In genomic region chr19:52170304-52170703, GRCh38 we compare ENCODE assay signal across 8 cellular contexts. TPM values are rescaled to one million over a fixed set of nuclear protein-coding genes. Genes with fewer than 3 reads are reported as not detected.
A peak's percentile ranks its signal among the peaks of the same experiment; 100 is the strongest.
DNase-seq lines count a peak whose midpoint lies in the region; ATAC-seq and TF ChIP-seq lines count a peak whose summit lies in the region.

No MANE protein-coding gene starts in this region.

- H2AFZ ChIP-seq in OCI-LY1 (ENCODE audit: low read length) = no peak overlapping the region

- peaks cover 26% of the 10 kb centered on the region for H3K36me3 Mint-ChIP-seq in neural crest cell (ENCODE audit: low read depth)

- H3K4me3 ChIP-seq in BLaER1 treated with 17β-estradiol and CSF1 and Interleukin-3, amounts not matched to agents 10 nM and 100 nM = peak overlapping the region; percentile 79 to 97 (median 88)
- peak overlapping the region; percentile 91 for H3K4me3 ChIP-seq in OCI-LY1 (ENCODE audit: low read depth, low read length, poor library complexity, severe bottlenecking)
- peak overlapping the region; percentile 89 for H3K4me3 ChIP-seq in endocrine pancreas (ENCODE audit: control insufficient read depth, insufficient read depth, low read length)

- no peaks in the 10 kb centered on the region for H3F3A ChIP-seq in OCI-LY1 (ENCODE audit: insufficient read depth, low read length)

- H3K27me3 Mint-ChIP-seq in neural crest cell (ENCODE audit: low read depth) = peaks cover 16% of the 10 kb centered on the region

- H3K4me1 ChIP-seq in BLaER1 treated with 17β-estradiol and CSF1 and Interleukin-3, amounts not matched to agents 10 nM and 100 nM = peaks cover 18 to 25% (median 21%) of the 10 kb centered on the region in 10 experiments
- peaks cover 17% of the 10 kb centered on the region for H3K4me1 ChIP-seq in OCI-LY1 (ENCODE audit: insufficient read depth, low read length, severe bottlenecking)
- H3K4me1 ChIP-seq in endocrine pancreas (ENCODE audit: control insufficient read depth, insufficient read depth, low read length) = peaks cover 4% of the 10 kb centered on the region

- no peaks in the 10 kb centered on the region for H3K9me2 ChIP-seq in OCI-LY1 (ENCODE audit: low read depth, low read length)

- no peaks in the 10 kb centered on the region for H3K9me3 Mint-ChIP-seq in neural crest cell

- H3K36me3 ChIP-seq in BLaER1 treated with 17β-estradiol and CSF1 and Interleukin-3, amounts not matched to agents 10 nM and 100 nM = peaks cover 35 to 45% (median 42%) of the 10 kb centered on the region in 11 experiments
- H3K36me3 ChIP-seq in OCI-LY1 (ENCODE audit: insufficient read depth, low read length) (peaks cover 43% of the 10 kb centered on the region), endocrine pancreas (ENCODE audit: control insufficient read depth, insufficient read depth, low read length) (peaks cover 3% of the 10 kb centered on the region)

- H3K4me3 Mint-ChIP-seq in neural crest cell = peak overlapping the region; percentile 97

- no peak for ATAC-seq in HG02970 (IDR thresholded peaks at IDR 0.05; ENCODE audit: low FRiP score, unreplicated experiment)
- ATAC-seq in GM18861 (IDR thresholded peaks at IDR 0.05; ENCODE audit: unreplicated experiment) = no peak

- peak overlapping the region; percentile 91 to 99 (median 97) for H3K4me2 ChIP-seq in BLaER1 treated with 17β-estradiol and CSF1 and Interleukin-3, amounts not matched to agents 10 nM and 100 nM
- peak overlapping the region; percentile 89 for H3K4me2 ChIP-seq in OCI-LY1 (ENCODE audit: low read length)

- H4K20me1 ChIP-seq in BLaER1 treated with 17β-estradiol and CSF1 and Interleukin-3, amounts not matched to agents 10 nM and 100 nM = no peaks in the 10 kb centered on the region
- no peaks in the 10 kb centered on the region for H4K20me1 ChIP-seq in OCI-LY1 (ENCODE audit: insufficient read depth, low read length)

- H3K79me2 ChIP-seq in OCI-LY1 (ENCODE audit: insufficient read depth, low read length) = no peaks in the 10 kb centered on the region

- H3K27me3 ChIP-seq in BLaER1 treated with 17β-estradiol and CSF1 and Interleukin-3, amounts not matched to agents 10 nM and 100 nM = no peaks in the 10 kb centered on the region
- H3K27me3 ChIP-seq in OCI-LY1 (ENCODE audit: insufficient read depth, low read length) (no peaks in the 10 kb centered on the region), endocrine pancreas (ENCODE audit: control insufficient read depth, insufficient read depth, low read length) (no peaks in the 10 kb centered on the region)

- TF ChIP-seq CTCF in OCI-LY1 (IDR thresholded peaks at IDR 0.05; ENCODE audit: low read length) (no peak), neural crest cell (conservative IDR thresholded peaks at IDR 0.05) (no peak)

- peak overlapping the region; percentile 81 to 93 (median 87) for H3K9ac ChIP-seq in BLaER1 treated with 17β-estradiol and CSF1 and Interleukin-3, amounts not matched to agents 10 nM and 100 nM
- H3K9ac ChIP-seq in OCI-LY1 (ENCODE audit: low read length) (peak overlapping the region; percentile 92), endocrine pancreas (ENCODE audit: control insufficient read depth, insufficient read depth, low read length) (peak overlapping the region; percentile 99)

- H3K9me3 ChIP-seq in BLaER1 treated with 17β-estradiol and CSF1 and Interleukin-3, amounts not matched to agents 10 nM and 100 nM (replicated peaks in 1 of 11) = peaks cover 27 to 63% (median 38%) of the 10 kb centered on the region in 11 experiments
- peaks cover 3% of the 10 kb centered on the region; the same call in 1 of the 2 replicates for H3K9me3 ChIP-seq in OCI-LY1 (ENCODE audit: low read length)
- H3K9me3 ChIP-seq in endocrine pancreas (ENCODE audit: control insufficient read depth, low read length) = no peaks in the 10 kb centered on the region

- DNase-seq in neural crest cell (ENCODE audit: low read depth, low spot score) (no peak), superior temporal gyrus (ENCODE audit: extremely low spot score) (no peak), NCI-H446 treated with DMSO at 0.1 percent for 48 hours (lab: John Stamatoyannopoulos, UW) (no peak)

- peak overlapping the region in 9 of 11 experiments; percentile 71 to 85 (median 78); a peak in 15 of 22 replicates for H3K27ac ChIP-seq in BLaER1 treated with 17β-estradiol and CSF1 and Interleukin-3, amounts not matched to agents 10 nM and 100 nM
- no peak overlapping the region for H3K27ac ChIP-seq in OCI-LY1 (ENCODE audit: low read depth, low read length, poor library complexity, severe bottlenecking)

- peak overlapping the region; percentile 24 for H3K27ac Mint-ChIP-seq in neural crest cell (ENCODE audit: unreplicated experiment)

- peaks cover 25% of the 10 kb centered on the region for H3K4me1 Mint-ChIP-seq in neural crest cell

RNA-seq across cellular contexts. Expression of gene ZNF836, which starts 1.1 kb away (rescaled TPM):
- total RNA-seq in neural crest cell = 11.6 and 11.9 TPM in 2 replicates

RNA-seq across cellular contexts. Expression of gene PPP2R1A, which starts 19.5 kb away (rescaled TPM):
- 422 TPM in 2 replicates for total RNA-seq in neural crest cell

RNA-seq across cellular contexts. Expression of gene ZNF616, which starts 30.6 kb away (rescaled TPM):
- total RNA-seq in neural crest cell = 18.9 and 25.2 TPM in 2 replicates
